1 cellular context compared by ENCODE assay signal in the genomic region with DNA sequence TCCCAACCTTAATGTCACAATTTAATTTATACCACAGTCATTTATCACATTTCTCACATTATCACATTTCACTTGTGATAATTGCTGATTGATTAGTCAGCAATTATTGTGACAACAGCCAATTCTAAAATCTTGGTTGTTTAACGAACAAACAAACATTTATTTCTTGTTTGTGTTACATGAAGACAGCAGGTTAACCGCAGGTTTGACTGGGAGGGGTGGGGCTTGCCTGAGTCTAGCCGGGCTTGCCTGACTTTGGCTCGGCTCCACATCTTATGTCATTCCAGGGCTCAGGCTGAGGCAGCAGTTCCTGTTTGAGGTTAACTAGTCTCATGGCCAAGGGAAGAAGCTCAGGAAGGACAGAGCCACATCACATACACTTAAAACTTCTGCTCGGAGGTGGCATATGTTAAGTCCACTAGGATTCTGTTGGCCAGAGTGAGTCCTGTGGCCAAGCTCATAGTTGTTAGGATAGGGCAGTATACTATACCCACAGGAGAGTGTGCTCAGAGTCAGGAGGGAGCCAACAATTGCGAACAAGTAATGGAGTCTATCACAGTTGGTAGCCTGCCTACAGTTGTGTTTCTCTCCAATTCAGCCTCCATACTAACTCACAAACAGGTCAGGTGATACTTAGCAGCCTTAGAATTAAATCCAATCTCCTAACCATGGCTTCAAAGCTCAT.
TF ChIP-seq lines count a peak whose summit lies in the region.

No MANE protein-coding gene starts in this region.

TF ChIP-seq in K562, 482 proteins besides CTCF, POLR2A, EP300 and RAD21 (continued from another document and continues in another):
- TF ChIP-seq MCM2 (IDR thresholded peaks at IDR 0.05; ENCODE audit: low read depth) (no peak), GMEB1 (CRISPR knock-in tag; IDR thresholded peaks at IDR 0.05) (no peak), ZNF239 (CRISPR knock-in tag; IDR thresholded peaks at IDR 0.05) (no peak), ZNF146 (CRISPR knock-in tag; IDR thresholded peaks at IDR 0.05; ENCODE audit: unreplicated experiment) (no peak), ELF1 (tag; IDR thresholded peaks at IDR 0.05) (no peak), NR1H2 (CRISPR knock-in tag; IDR thresholded peaks at IDR 0.05) (no peak), MTF1 (CRISPR knock-in tag; IDR thresholded peaks at IDR 0.05; ENCODE audit: borderline replicate concordance) (no peak), ZNF644 (tag; IDR thresholded peaks at IDR 0.05; ENCODE audit: low read depth) (no peak), MYBL2 (IDR thresholded peaks at IDR 0.05; ENCODE audit: low read depth) (no peak), MYBL2 (CRISPR knock-in tag; IDR thresholded peaks at IDR 0.05; ENCODE audit: borderline replicate concordance) (no peak), ZEB2 (IDR thresholded peaks at IDR 0.05) (no peak), VEZF1 (CRISPR knock-in tag; IDR thresholded peaks at IDR 0.05) (peak; percentile 47; the same call in 1 of the 2 replicates), HMBOX1 (IDR thresholded peaks at IDR 0.05) (peak; percentile 99), SAFB (IDR thresholded peaks at IDR 0.05; ENCODE audit: borderline replicate concordance, low read depth, low read length) (no peak), TSC22D4 (tag; IDR thresholded peaks at IDR 0.05) (no peak), NFE2L1 (tag; IDR thresholded peaks at IDR 0.05; ENCODE audit: borderline replicate concordance, low read depth) (no peak), SNIP1 (IDR thresholded peaks at IDR 0.05; ENCODE audit: low read depth) (no peak), MEIS2 (IDR thresholded peaks at IDR 0.05; ENCODE audit: partially characterized antibody) (peak; percentile 17), HNRNPL (IDR thresholded peaks at IDR 0.05; ENCODE audit: low read depth, low read length) (no peak), ZNF699 (CRISPR knock-in tag; IDR thresholded peaks at IDR 0.05; ENCODE audit: insufficient replicate concordance) (no peak), KLF10 (CRISPR knock-in tag; IDR thresholded peaks at IDR 0.05) (no peak), ZNF507 (tag; conservative IDR thresholded peaks at IDR 0.05) (no peak), CREM (IDR thresholded peaks at IDR 0.05; ENCODE audit: low read depth) (0 out of 2 replicates have a peak, but pooled peaks have one; percentile 22), ZKSCAN8 (CRISPR knock-in tag; IDR thresholded peaks at IDR 0.05) (no peak), HMGN3 (IDR thresholded peaks at IDR 0.05; ENCODE audit: borderline replicate concordance, extremely low read depth, insufficient read length, low read depth, low read length) (no peak), HBP1 (CRISPR knock-in tag; IDR thresholded peaks at IDR 0.05) (no peak), ZNF583 (CRISPR knock-in tag; IDR thresholded peaks at IDR 0.05) (no peak), ESRRA (IDR thresholded peaks at IDR 0.05; ENCODE audit: borderline replicate concordance, low read depth) (peak; percentile 64; the same call in 1 of the 2 replicates), SRSF7 (optimal IDR thresholded peaks at IDR 0.05; ENCODE audit: low read depth, low read length) (no peak), DACH1 (IDR thresholded peaks at IDR 0.05; ENCODE audit: partially characterized antibody) (no peak)
- TF ChIP-seq, protein P1, sequence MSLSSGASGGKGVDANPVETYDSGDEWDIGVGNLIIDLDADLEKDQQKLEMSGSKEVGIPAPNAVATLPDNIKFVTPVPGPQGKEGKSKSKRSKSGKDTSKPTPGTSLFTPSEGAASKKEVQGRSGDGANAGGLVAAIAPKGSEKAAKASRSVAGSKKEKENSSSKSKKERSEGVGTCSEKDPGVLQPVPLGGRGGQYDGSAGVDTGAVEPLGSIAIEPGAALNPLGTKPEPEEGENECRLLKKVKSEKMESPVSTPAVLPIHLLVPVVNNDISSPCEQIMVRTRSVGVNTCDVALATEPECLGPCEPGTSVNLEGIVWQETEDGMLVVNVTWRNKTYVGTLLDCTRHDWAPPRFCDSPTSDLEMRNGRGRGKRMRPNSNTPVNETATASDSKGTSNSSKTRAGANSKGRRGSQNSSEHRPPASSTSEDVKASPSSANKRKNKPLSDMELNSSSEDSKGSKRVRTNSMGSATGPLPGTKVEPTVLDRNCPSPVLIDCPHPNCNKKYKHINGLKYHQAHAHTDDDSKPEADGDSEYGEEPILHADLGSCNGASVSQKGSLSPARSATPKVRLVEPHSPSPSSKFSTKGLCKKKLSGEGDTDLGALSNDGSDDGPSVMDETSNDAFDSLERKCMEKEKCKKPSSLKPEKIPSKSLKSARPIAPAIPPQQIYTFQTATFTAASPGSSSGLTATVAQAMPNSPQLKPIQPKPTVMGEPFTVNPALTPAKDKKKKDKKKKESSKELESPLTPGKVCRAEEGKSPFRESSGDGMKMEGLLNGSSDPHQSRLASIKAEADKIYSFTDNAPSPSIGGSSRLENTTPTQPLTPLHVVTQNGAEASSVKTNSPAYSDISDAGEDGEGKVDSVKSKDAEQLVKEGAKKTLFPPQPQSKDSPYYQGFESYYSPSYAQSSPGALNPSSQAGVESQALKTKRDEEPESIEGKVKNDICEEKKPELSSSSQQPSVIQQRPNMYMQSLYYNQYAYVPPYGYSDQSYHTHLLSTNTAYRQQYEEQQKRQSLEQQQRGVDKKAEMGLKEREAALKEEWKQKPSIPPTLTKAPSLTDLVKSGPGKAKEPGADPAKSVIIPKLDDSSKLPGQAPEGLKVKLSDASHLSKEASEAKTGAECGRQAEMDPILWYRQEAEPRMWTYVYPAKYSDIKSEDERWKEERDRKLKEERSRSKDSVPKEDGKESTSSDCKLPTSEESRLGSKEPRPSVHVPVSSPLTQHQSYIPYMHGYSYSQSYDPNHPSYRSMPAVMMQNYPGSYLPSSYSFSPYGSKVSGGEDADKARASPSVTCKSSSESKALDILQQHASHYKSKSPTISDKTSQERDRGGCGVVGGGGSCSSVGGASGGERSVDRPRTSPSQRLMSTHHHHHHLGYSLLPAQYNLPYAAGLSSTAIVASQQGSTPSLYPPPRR (CRISPR knock-in tag; IDR thresholded peaks at IDR 0.05; ENCODE audit: borderline replicate concordance) = no peak
- TF ChIP-seq, protein P2, sequence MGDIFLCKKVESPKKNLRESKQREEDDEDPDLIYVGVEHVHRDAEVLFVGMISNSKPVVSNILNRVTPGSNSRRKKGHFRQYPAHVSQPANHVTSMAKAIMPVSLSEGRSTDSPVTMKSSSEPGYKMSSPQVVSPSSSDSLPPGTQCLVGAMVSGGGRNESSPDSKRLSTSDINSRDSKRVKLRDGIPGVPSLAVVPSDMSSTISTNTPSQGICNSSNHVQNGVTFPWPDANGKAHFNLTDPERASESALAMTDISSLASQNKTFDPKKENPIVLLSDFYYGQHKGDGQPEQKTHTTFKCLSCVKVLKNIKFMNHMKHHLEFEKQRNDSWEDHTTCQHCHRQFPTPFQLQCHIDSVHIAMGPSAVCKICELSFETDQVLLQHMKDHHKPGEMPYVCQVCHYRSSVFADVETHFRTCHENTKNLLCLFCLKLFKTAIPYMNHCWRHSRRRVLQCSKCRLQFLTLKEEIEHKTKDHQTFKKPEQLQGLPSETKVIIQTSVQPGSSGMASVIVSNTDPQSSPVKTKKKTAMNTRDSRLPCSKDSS (IDR thresholded peaks at IDR 0.05; ENCODE audit: low read depth, partially characterized antibody) = no peak
- TF ChIP-seq, protein P3, sequence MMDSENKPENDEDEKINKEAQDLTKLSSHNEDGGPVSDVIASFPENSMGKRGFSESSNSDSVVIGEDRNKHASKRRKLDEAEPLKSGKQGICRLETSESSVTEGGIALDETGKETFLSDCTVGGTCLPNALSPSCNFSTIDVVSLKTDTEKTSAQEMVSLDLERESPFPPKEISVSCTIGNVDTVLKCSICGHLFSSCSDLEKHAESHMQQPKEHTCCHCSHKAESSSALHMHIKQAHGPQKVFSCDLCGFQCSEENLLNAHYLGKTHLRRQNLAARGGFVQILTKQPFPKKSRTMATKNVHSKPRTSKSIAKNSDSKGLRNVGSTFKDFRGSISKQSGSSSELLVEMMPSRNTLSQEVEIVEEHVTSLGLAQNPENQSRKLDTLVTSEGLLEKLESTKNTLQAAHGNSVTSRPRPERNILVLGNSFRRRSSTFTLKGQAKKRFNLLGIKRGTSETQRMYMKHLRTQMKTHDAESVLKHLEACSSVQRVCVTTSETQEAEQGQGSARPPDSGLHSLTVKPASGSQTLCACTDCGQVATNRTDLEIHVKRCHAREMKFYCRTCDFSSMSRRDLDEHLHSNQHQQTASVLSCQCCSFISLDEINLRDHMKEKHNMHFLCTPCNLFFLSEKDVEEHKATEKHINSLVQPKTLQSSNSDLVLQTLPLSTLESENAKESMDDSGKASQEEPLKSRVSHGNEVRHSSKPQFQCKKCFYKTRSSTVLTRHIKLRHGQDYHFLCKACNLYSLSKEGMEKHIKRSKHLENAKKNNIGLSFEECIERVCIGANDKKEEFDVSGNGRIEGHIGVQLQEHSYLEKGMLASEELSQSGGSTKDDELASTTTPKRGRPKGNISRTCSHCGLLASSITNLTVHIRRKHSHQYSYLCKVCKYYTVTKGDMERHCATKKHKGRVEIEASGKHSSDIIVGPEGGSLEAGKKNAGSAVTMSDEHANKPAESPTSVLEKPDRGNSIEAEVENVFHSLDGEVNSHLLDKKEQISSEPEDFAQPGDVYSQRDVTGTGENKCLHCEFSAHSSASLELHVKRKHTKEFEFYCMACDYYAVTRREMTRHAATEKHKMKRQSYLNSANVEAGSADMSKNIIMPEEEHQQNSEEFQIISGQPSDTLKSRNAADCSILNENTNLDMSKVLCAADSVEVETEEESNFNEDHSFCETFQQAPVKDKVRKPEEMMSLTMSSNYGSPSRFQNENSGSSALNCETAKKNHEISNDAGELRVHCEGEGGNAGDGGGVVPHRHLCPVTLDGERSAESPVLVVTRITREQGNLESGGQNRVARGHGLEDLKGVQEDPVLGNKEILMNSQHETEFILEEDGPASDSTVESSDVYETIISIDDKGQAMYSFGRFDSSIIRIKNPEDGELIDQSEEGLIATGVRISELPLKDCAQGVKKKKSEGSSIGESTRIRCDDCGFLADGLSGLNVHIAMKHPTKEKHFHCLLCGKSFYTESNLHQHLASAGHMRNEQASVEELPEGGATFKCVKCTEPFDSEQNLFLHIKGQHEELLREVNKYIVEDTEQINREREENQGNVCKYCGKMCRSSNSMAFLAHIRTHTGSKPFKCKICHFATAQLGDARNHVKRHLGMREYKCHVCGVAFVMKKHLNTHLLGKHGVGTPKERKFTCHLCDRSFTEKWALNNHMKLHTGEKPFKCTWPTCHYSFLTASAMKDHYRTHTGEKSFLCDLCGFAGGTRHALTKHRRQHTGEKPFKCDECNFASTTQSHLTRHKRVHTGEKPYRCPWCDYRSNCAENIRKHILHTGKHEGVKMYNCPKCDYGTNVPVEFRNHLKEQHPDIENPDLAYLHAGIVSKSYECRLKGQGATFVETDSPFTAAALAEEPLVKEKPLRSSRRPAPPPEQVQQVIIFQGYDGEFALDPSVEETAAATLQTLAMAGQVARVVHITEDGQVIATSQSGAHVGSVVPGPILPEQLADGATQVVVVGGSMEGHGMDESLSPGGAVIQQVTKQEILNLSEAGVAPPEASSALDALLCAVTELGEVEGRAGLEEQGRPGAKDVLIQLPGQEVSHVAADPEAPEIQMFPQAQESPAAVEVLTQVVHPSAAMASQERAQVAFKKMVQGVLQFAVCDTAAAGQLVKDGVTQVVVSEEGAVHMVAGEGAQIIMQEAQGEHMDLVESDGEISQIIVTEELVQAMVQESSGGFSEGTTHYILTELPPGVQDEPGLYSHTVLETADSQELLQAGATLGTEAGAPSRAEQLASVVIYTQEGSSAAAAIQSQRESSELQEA (IDR thresholded peaks at IDR 0.05; ENCODE audit: low read depth) = no peak
- TF ChIP-seq, protein P4, sequence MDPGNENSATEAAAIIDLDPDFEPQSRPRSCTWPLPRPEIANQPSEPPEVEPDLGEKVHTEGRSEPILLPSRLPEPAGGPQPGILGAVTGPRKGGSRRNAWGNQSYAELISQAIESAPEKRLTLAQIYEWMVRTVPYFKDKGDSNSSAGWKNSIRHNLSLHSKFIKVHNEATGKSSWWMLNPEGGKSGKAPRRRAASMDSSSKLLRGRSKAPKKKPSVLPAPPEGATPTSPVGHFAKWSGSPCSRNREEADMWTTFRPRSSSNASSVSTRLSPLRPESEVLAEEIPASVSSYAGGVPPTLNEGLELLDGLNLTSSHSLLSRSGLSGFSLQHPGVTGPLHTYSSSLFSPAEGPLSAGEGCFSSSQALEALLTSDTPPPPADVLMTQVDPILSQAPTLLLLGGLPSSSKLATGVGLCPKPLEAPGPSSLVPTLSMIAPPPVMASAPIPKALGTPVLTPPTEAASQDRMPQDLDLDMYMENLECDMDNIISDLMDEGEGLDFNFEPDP (CRISPR knock-in tag; IDR thresholded peaks at IDR 0.05) = no peak
